8 cellular contexts compared by ENCODE assay signal in genomic region chr12:31325877-31326631, GRCh38. TPM values are rescaled to one million over a fixed set of nuclear protein-coding genes. Genes with fewer than 3 reads are reported as not detected.
DNase-seq lines count a peak whose midpoint lies in the region; ATAC-seq, FAIRE-seq and TF ChIP-seq lines count a peak whose summit lies in the region.

TSS of gene SINHCAF (minus strand) at chr12:31326150. CDS start at chr12:31298204, 27,946 bp downstream.

- intact Hi-C loops in heart left ventricle (cut with DNase I) = loop anchor here in 1 of 10 donors (5.0 kb wide), 1 partner anchor 266 kb away; the partner anchor contains the start of gene DENND5B

- TF ChIP-seq CTCF in heart left ventricle (IDR thresholded peaks at IDR 0.05) (no peak), type B pancreatic cell (conservative IDR thresholded peaks at IDR 0.05) (no peak)

- CTCF ChIA-PET in T-cell (lab: Charles Lee) = interaction anchor here (0.7 to 1.0 kb wide), 5 partner anchors 9 to 1430 kb away, joined by 4 to 8 read pairs (median 5); partner anchors contain the start of gene YARS2 (in 1 of the 2)

- H3K4me3 Mint-ChIP-seq in T-cell (peak within 1 kb of the TSS; percentile 88 to 98 (median 92)), type B pancreatic cell (peak within 1 kb of the TSS; percentile 96)

- no peaks in the 10 kb centered on the region for H3K27me3 ChIP-seq in heart left ventricle

- 0 to 1% (median 0%) methylated on average over 51 to 55 of the region's 55 CpGs for WGBS in adipose tissue, 3 donors
- 0 to 1% (median 0%) methylated on average over 34 to 55 of the region's 55 CpGs for WGBS in heart left ventricle, 4 donors

- peak within 1 kb of the TSS; percentile 58 to 92 (median 76) for H3K4me3 ChIP-seq in heart left ventricle

- H3K27ac ChIP-seq in adipose tissue (ENCODE audit: low read depth, low read length) (peak within 1 kb of the TSS; percentile 55), heart left ventricle (peak within 1 kb of the TSS; percentile 20 to 93 (median 74))

- POLR2A ChIA-PET in T-cell (lab: Charles Lee) = interaction anchor here (0.6 to 0.7 kb wide), 4 partner anchors 9 to 1984 kb away, joined by 4 to 17 read pairs (median 5); no protein-coding TSS in a partner anchor

- no peaks in the 10 kb centered on the region for H3K27me3 Mint-ChIP-seq in T-cell
- H3K27me3 Mint-ChIP-seq in type B pancreatic cell = peaks cover 7% of the 10 kb centered on the region

- peak; percentile 89 for FAIRE-seq in GM12891 (lab: Jason Lieb, UNC)

- ATAC-seq in HG02840 (IDR thresholded peaks at IDR 0.05; ENCODE audit: low FRiP score, unreplicated experiment) = peak; percentile 45
- peak; percentile 63 to 68 (median 64) for ATAC-seq in T-cell (replicated peaks in 1 of 4)
- peak; percentile 91 to 96 (median 94) for ATAC-seq in heart left ventricle

- H3K9me3 Mint-ChIP-seq in T-cell (no peaks in the 10 kb centered on the region), type B pancreatic cell (no peaks in the 10 kb centered on the region)

- H3K36me3 Mint-ChIP-seq in T-cell = no peaks in the 10 kb centered on the region
- H3K36me3 Mint-ChIP-seq in type B pancreatic cell = peaks cover 12% of the 10 kb centered on the region

- H3K4me1 Mint-ChIP-seq in T-cell (peaks cover 25 to 40% (median 34%) of the 10 kb centered on the region in 3 donors), type B pancreatic cell (ENCODE audit: unreplicated experiment) (peaks cover 20% of the 10 kb centered on the region)

- TF ChIP-seq POLR2A in GM12891 (IDR thresholded peaks at IDR 0.05; ENCODE audit: low read depth, low read length) (peak; percentile 98), heart left ventricle (IDR thresholded peaks at IDR 0.05) (peak; percentile 62 to 94)

- no peaks in the 10 kb centered on the region for H3K36me3 ChIP-seq in heart left ventricle

- no peaks in the 10 kb centered on the region for H3K9me3 ChIP-seq in heart left ventricle

- H3K4me1 ChIP-seq in heart left ventricle = peaks cover 0 to 35% (median 6%) of the 10 kb centered on the region in 12 donors

- peak within 1 kb of the TSS; percentile 93 to 94 for H3K27ac Mint-ChIP-seq in T-cell
- H3K27ac Mint-ChIP-seq in type B pancreatic cell = peak within 1 kb of the TSS; percentile 98

- peak; percentile 84 for DNase-seq in GM12891 (ENCODE audit: insufficient read length, low spot score)
- DNase-seq in NCI-H1436 treated with DMSO at 0.1 percent for 48 hours (lab: John Stamatoyannopoulos, UW) = peak; percentile 94
- peak; percentile 96 to 100 (median 98) for DNase-seq in T-cell
- peak; percentile 100 for DNase-seq in heart left ventricle
- peak; percentile 99 for DNase-seq in pons (ENCODE audit: low spot score)
- peak; percentile 100 for DNase-seq in type B pancreatic cell (ENCODE audit: extremely low spot score, unreplicated experiment)

TF ChIP-seq in GM12891, 5 proteins besides CTCF, POLR2A, EP300 and RAD21:
- TF ChIP-seq SPI1 (IDR thresholded peaks at IDR 0.05; ENCODE audit: low read depth, low read length) = 0 out of 2 replicates have a peak, but pooled peaks have one; percentile 13
- TF ChIP-seq PAX5 (IDR thresholded peaks at IDR 0.05; ENCODE audit: insufficient read depth, low read length, severe bottlenecking) = no peak
- TF ChIP-seq TAF1 (IDR thresholded peaks at IDR 0.05; ENCODE audit: low read depth, low read length) = peak; percentile 97
- TF ChIP-seq POU2F2 (IDR thresholded peaks at IDR 0.05; ENCODE audit: low read depth, low read length) = peak; percentile 99
- peak; percentile 98 for TF ChIP-seq POLR2AphosphoS5 (IDR thresholded peaks at IDR 0.05; ENCODE audit: low read depth, low read length)

RNA-seq across cellular contexts. Expression of gene SINHCAF, which starts in this region (rescaled TPM):
- polyA plus RNA-seq in GM12891 (2012; ENCODE audit: low read depth, missing spikeins) = 29.3 TPM
- 10 to 100 TPM; 70.3 to 93.2 (median 85.0) TPM for total RNA-seq in T-cell
- 10 to 100 TPM in 2 of 3 donors, 1 to 10 TPM in 1; 8.0 to 12.4 (median 12.0) TPM for polyA plus RNA-seq in adipose tissue
- 10 to 100 TPM in 8 of 9 donors, 1 to 10 TPM in 1; 4.9 to 23.8 (median 13.9) TPM for total RNA-seq in heart left ventricle
- polyA plus RNA-seq in heart left ventricle = 10 to 100 TPM in 1 of 2 donors, 1 to 10 TPM in 1; 4.0 to 12.8 TPM
- total RNA-seq in type B pancreatic cell (ENCODE audit: low replicate concordance) = 154 and 285 TPM in 2 replicates

Comparison
In these comparisons a context has a peak if more than half of its experiments do, and no peak if none do; other contexts are left out.
1. Peak in every context shown above with its lines: DNase-seq, ATAC-seq, H3K4me3 ChIP-seq and H3K27ac ChIP-seq.